In the genomic region with DNA sequence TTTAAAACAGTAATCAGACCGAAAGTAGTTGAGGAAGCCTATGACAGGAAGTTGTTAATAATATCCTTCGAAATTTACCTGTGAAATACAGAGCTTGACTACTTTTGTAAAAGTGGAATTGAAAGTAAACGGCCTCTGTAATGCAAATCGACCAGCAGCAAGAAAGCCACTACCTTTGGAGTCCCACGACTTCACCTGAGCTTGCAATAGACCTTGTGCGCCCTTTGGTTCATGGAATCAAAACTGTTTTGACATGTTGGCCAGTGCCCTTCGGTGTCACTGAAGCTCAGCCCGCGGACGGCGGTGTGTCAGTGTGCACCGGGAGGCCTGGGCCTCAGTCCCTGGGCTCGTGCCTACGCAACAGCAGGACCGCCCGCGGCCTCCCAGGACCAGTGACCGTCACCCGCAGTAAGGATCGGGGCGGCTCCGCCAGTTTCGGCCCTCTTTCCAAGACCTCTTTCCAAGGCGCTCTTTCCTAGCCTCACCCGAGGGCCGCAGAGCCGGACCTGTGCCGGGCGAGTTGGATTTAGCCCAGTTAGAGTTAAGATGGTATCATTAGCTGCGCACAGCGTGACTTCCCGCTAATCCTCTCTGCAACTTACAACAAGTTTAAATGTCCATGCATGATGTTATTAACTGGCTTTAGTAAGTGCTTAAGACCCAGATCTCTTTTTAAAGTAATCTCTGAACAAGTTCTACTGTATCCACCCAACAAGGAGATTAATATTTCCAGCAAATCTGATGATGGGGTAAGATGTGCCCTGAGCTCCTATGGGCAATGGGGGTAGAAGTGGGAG, we compare ENCODE assay signal across 9 cellular contexts.
DNase-seq lines count a peak whose midpoint lies in the region; ATAC-seq, FAIRE-seq and TF ChIP-seq lines count a peak whose summit lies in the region.
"Had no signal": no experiment of that assay in that cellular context is flagged by ENCODE, and none has a peak within 500 bp of the region (broad histone marks: within the 10 kb centered on the region; RNA-seq: fewer than 3 reads in every experiment).

No MANE protein-coding gene starts in this region.

- H3K4me1 ChIP-seq in astrocyte (ENCODE audit: insufficient read depth, low read length) (peaks cover 29% of the 10 kb centered on the region), adrenal gland (replicated peaks in 1 of 2) (peaks cover 0 to 14% of the 10 kb centered on the region in 2 donors)

- no peaks in the 10 kb centered on the region for H3K27me3 ChIP-seq in astrocyte (ENCODE audit: insufficient read depth, low read length)
- no peaks in the 10 kb centered on the region for H3K27me3 ChIP-seq in adrenal gland

- H4K20me1 ChIP-seq in astrocyte (ENCODE audit: insufficient read depth, low read length): no peaks in the 10 kb centered on the region

- 39 to 52% (median 42%) methylated on average over 19 to 32 of the region's 32 CpGs for WGBS in adrenal gland, 4 donors

- H3K27ac ChIP-seq in astrocyte (ENCODE audit: low read depth, low read length) (peak overlapping the region; percentile 78), adrenal gland (peak overlapping the region in 1 of 5 donors; percentile 82)

- peak overlapping the region; percentile 84 for H2AFZ ChIP-seq in astrocyte (ENCODE audit: low read depth, low read length)

- no peaks in the 10 kb centered on the region for H3K9me3 Mint-ChIP-seq in astrocyte (ENCODE audit: unreplicated experiment)
- H3K9me3 Mint-ChIP-seq in osteocyte (ENCODE audit: unreplicated experiment): no peaks in the 10 kb centered on the region

- FAIRE-seq in astrocyte (lab: Jason Lieb, UNC) (no peak), frontal cortex (lab: Jason Lieb, UNC) (no peak)
- FAIRE-seq: A204.1 had no signal

- H3K9me3 ChIP-seq in astrocyte (ENCODE audit: insufficient read depth, low read depth, low read length) (no peaks in the 10 kb centered on the region), adrenal gland (replicated peaks in 1 of 3) (no peaks in the 10 kb centered on the region)

- H3K36me3 Mint-ChIP-seq in astrocyte (ENCODE audit: low read depth, unreplicated experiment): no peaks in the 10 kb centered on the region
- no peaks in the 10 kb centered on the region for H3K36me3 Mint-ChIP-seq in osteocyte (ENCODE audit: unreplicated experiment)

- H3K9ac ChIP-seq in astrocyte (ENCODE audit: low read length): peak overlapping the region; percentile 75

- no peak for TF ChIP-seq POLR2A in adrenal gland (IDR thresholded peaks at IDR 0.05)

- no peak overlapping the region for H3K27ac Mint-ChIP-seq in astrocyte (ENCODE audit: unreplicated experiment)
- no peak overlapping the region for H3K27ac Mint-ChIP-seq in osteocyte (ENCODE audit: unreplicated experiment)

- TF ChIP-seq CTCF in astrocyte (IDR thresholded peaks at IDR 0.05; ENCODE audit: insufficient read depth, low read depth, low read length) (no peak), osteocyte (IDR thresholded peaks at IDR 0.05) (no peak), adrenal gland (IDR thresholded peaks at IDR 0.05) (no peak)

- H3K79me2 ChIP-seq in astrocyte (ENCODE audit: insufficient read depth, low read length): peaks cover 30% of the 10 kb centered on the region

- intact Hi-C loops in adrenal gland (cut with DNase I): no loop called here

- H3K4me3 Mint-ChIP-seq in astrocyte (ENCODE audit: unreplicated experiment) (peak overlapping the region; percentile 77), osteocyte (ENCODE audit: unreplicated experiment) (peak overlapping the region; percentile 28)

- ATAC-seq in HG03025 (IDR thresholded peaks at IDR 0.05; ENCODE audit: low FRiP score, unreplicated experiment): peak; percentile 61

- peak overlapping the region; percentile 87 for H3K4me2 ChIP-seq in astrocyte (ENCODE audit: low read length)

- peak; percentile 14 for DNase-seq in DMS53 (lab: John Stamatoyannopoulos, UW)
- no peak for DNase-seq in DMS53 treated with DMSO at 0.1 percent for 48 hours (lab: John Stamatoyannopoulos, UW; ENCODE audit: unreplicated experiment)
- DNase-seq in astrocyte (ENCODE audit: low read depth): peak; percentile 48
- DNase-seq in osteocyte (ENCODE audit: extremely low spot score, unreplicated experiment): no peak
- DNase-seq in activated CD4-positive, CD25-positive, alpha-beta regulatory T cell (lab: John Stamatoyannopoulos, UW): no peak
- DNase-seq in frontal cortex (ENCODE audit: low spot score in 2 of 2): no peak
- no peak for DNase-seq in adrenal gland

- peaks cover 3% of the 10 kb centered on the region for H3K27me3 Mint-ChIP-seq in astrocyte (ENCODE audit: low read depth, unreplicated experiment)
- peaks cover 65% of the 10 kb centered on the region for H3K27me3 Mint-ChIP-seq in osteocyte (ENCODE audit: unreplicated experiment)

- H3K4me1 Mint-ChIP-seq in astrocyte (ENCODE audit: low read depth, unreplicated experiment): peaks cover 5% of the 10 kb centered on the region
- peaks cover 9% of the 10 kb centered on the region for H3K4me1 Mint-ChIP-seq in osteocyte (ENCODE audit: unreplicated experiment)

- H3K4me3 ChIP-seq in astrocyte (ENCODE audit: insufficient read depth, low read depth, low read length) (peak overlapping the region; percentile 56), adrenal gland (no peak overlapping the region)

- H3K36me3 ChIP-seq in astrocyte (ENCODE audit: insufficient read depth, low read length) (no peaks in the 10 kb centered on the region), adrenal gland (replicated peaks in 1 of 2) (no peaks in the 10 kb centered on the region)

Comparison
In these comparisons a context has a peak if more than half of its experiments do, and no peak if none do; other contexts are left out.
1. DNase-seq: peak in DMS53 (single experiment) and astrocyte (single experiment); none in DMS53 treated with DMSO at 0.1 percent for 48 hours (single experiment), osteocyte (single experiment), activated CD4-positive, CD25-positive, alpha-beta regulatory T cell (0 of 4), frontal cortex (0 of 2) and adrenal gland (0 of 7).